ENCODE assay signal across 16 cellular contexts in the genomic region with DNA sequence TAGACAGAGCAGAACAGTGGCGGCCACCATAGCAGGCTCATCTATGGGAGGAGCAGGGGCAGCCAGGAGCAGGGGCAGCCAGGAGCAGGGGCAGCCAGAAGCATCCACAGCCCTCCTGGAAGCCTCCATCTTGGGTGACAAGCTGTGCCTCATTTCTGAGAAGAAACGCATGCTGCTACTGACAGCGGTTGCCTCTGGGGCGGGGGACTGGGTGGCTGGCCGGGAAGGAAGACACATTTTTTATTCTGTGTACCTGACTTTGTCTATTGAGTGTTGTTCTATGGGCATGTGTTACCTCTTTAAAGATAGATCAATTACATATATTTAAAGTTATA.
DNase-seq lines count a peak whose midpoint lies in the region; ATAC-seq and TF ChIP-seq lines count a peak whose summit lies in the region.
"Had no signal": no experiment of that assay in that cellular context is flagged by ENCODE, and none has a peak within 500 bp of the region (broad histone marks: within the 10 kb centered on the region; RNA-seq: fewer than 3 reads in every experiment).

No MANE protein-coding gene starts in this region.

- H3K36me3 ChIP-seq in OCI-LY1 (ENCODE audit: insufficient read depth, low read length) (no peaks in the 10 kb centered on the region), hepatocyte (replicated peaks; ENCODE audit: insufficient read depth, low read depth) (no peaks in the 10 kb centered on the region), prostate gland (no peaks in the 10 kb centered on the region)
- H3K36me3 ChIP-seq: brain microvascular endothelial cell, suprapubic skin, WERI-Rb-1 had no signal

- H3K4me1 ChIP-seq in OCI-LY1 (ENCODE audit: insufficient read depth, low read length, severe bottlenecking) (peaks cover 60% of the 10 kb centered on the region), hepatocyte (ENCODE audit: insufficient read depth) (peaks cover 7% of the 10 kb centered on the region), prostate gland (replicated peaks) (peaks cover 8% of the 10 kb centered on the region)
- H3K4me1 ChIP-seq: Caco-2 had no signal

- no peaks in the 10 kb centered on the region for H3K9me2 ChIP-seq in OCI-LY1 (ENCODE audit: low read depth, low read length)
- H3K9me2 ChIP-seq in hepatocyte (replicated peaks; ENCODE audit: insufficient read depth): no peaks in the 10 kb centered on the region

- peaks cover 0 to 5% (median 1%) of the 10 kb centered on the region in 3 donors for H3K27me3 Mint-ChIP-seq in CD14-positive monocyte (ENCODE audit: low read depth in 3 of 3)

- no peaks in the 10 kb centered on the region for H4K20me1 ChIP-seq in OCI-LY1 (ENCODE audit: insufficient read depth, low read length)
- H4K20me1 ChIP-seq in hepatocyte (ENCODE audit: insufficient read depth, poor library complexity, severe bottlenecking): no peaks in the 10 kb centered on the region

- no peaks in the 10 kb centered on the region for H3K27me3 ChIP-seq in OCI-LY1 (ENCODE audit: insufficient read depth, low read length)
- peaks cover 4% of the 10 kb centered on the region for H3K27me3 ChIP-seq in hepatocyte
- H3K27me3 ChIP-seq in prostate gland (replicated peaks; ENCODE audit: insufficient read depth): no peaks in the 10 kb centered on the region
- H3K27me3 ChIP-seq: suprapubic skin had no signal

- H3K9me3 Mint-ChIP-seq in CD14-positive monocyte: peaks cover 0 to 2% (median 0%) of the 10 kb centered on the region in 7 donors

- WGBS in hepatocyte (ENCODE audit: low lambda C conversion rate, missing lambda C conversion rate): 89% methylated on average over 5 of the region's 5 CpGs
- 82% methylated on average over 5 of the region's 5 CpGs for WGBS in prostate gland

- TF ChIP-seq CTCF in CD14-positive monocyte (IDR thresholded peaks at IDR 0.05) (no peak), OCI-LY1 (IDR thresholded peaks at IDR 0.05; ENCODE audit: low read length) (no peak), hepatocyte (IDR thresholded peaks at IDR 0.05; ENCODE audit: poor library complexity) (no peak), prostate gland (IDR thresholded peaks at IDR 0.05) (no peak)

- H3K4me3 Mint-ChIP-seq in CD14-positive monocyte: no peak overlapping the region
- H3K4me3 Mint-ChIP-seq: activated CD8-positive, alpha-beta T cell treated with anti-CD3 and anti-CD28 coated beads, Interleukin-2, amount 10 ng/mL, durations not matched to agents 7 days and 5 days had no signal

- H3K4me2 ChIP-seq in OCI-LY1 (ENCODE audit: low read length) (peak overlapping the region; percentile 16; the same call in 1 of the 2 replicates), hepatocyte (peak overlapping the region; percentile 34)

- TF ChIP-seq POLR2A in prostate gland (IDR thresholded peaks at IDR 0.05): no peak

- H3K36me3 Mint-ChIP-seq in CD14-positive monocyte: peaks cover 3 to 5% of the 10 kb centered on the region in 2 donors

- H3K27ac ChIP-seq in OCI-LY1 (ENCODE audit: low read depth, low read length, poor library complexity, severe bottlenecking) (peak overlapping the region; percentile 92), hepatocyte (no peak overlapping the region), prostate gland (peak overlapping the region; percentile 56 to 60)
- H3K27ac ChIP-seq: brain microvascular endothelial cell, suprapubic skin, WERI-Rb-1 had no signal

- peak overlapping the region; percentile 51; the same call in 1 of the 2 replicates for H3K9ac ChIP-seq in OCI-LY1 (ENCODE audit: low read length)

- H3K9me3 ChIP-seq in OCI-LY1 (ENCODE audit: low read length) (no peaks in the 10 kb centered on the region), hepatocyte (ENCODE audit: low read depth) (no peaks in the 10 kb centered on the region), prostate gland (no peaks in the 10 kb centered on the region)
- H3K9me3 ChIP-seq: Caco-2, suprapubic skin had no signal

- H3K4me1 Mint-ChIP-seq in CD14-positive monocyte: peaks cover 50% of the 10 kb centered on the region

- H3K79me2 ChIP-seq in OCI-LY1 (ENCODE audit: insufficient read depth, low read length): no peaks in the 10 kb centered on the region
- H3K79me2 ChIP-seq in hepatocyte: no peaks in the 10 kb centered on the region

- ATAC-seq in HG03354 (IDR thresholded peaks at IDR 0.05; ENCODE audit: poor library complexity, severe bottlenecking, unreplicated experiment): no peak
- ATAC-seq: activated CD8-positive, alpha-beta T cell treated with anti-CD3 and anti-CD28 coated beads, Interleukin-2, amount 10 ng/mL, durations not matched to agents 7 days and 5 days had no signal

- no peak for DNase-seq in CD14-positive monocyte (ENCODE audit: low spot score)
- DNase-seq in hepatocyte (ENCODE audit: low spot score): no peak
- DNase-seq in prostate gland (ENCODE audit: low spot score): no peak
- DNase-seq in stimulated activated CD8-positive, alpha-beta memory T cell treated with anti-CD3 and anti-CD28 coated beads, Interleukin-4, amount 100 ng/mL, for 48 hours: no peak
- no peak for DNase-seq in anterior cingulate cortex (lab: John Stamatoyannopoulos, UW)
- DNase-seq: activated CD8-positive, alpha-beta T cell treated with anti-CD3 and anti-CD28 coated beads, Interleukin-2, amount 10 ng/mL, durations not matched to agents 7 days and 5 days; activated T-cell treated with anti-CD3 and anti-CD28 coated beads, Interleukin-2, amount 50 U/mL, for 48 hours; cortex of kidney; NCI-H526; T-helper 2 cell; WERI-Rb-1 had no signal

- H3K27ac Mint-ChIP-seq in CD14-positive monocyte: peak overlapping the region in 5 of 7 donors; percentile 53 to 85 (median 72)
- H3K27ac Mint-ChIP-seq: activated CD8-positive, alpha-beta T cell treated with anti-CD3 and anti-CD28 coated beads, Interleukin-2, amount 10 ng/mL, durations not matched to agents 7 days and 5 days had no signal

- 0 out of 2 replicates have a peak, but pooled peaks cover 4% of the 10 kb centered on the region for H3F3A ChIP-seq in OCI-LY1 (ENCODE audit: insufficient read depth, low read length)

- H3K4me3 ChIP-seq in OCI-LY1 (ENCODE audit: low read depth, low read length, poor library complexity, severe bottlenecking): no peak overlapping the region
- H3K4me3 ChIP-seq in hepatocyte: no peak overlapping the region
- H3K4me3 ChIP-seq in prostate gland: no peak overlapping the region
- H3K4me3 ChIP-seq: suprapubic skin had no signal

- intact Hi-C loops in CD14-positive monocyte (cut with micrococcal nuclease) (no loop called here), prostate gland (cut with DNase I) (no loop called here)

- H2AFZ ChIP-seq in OCI-LY1 (ENCODE audit: low read length) (0 out of 2 replicates have a peak overlapping the region, but pooled peaks have one; percentile 19), hepatocyte (no peak overlapping the region)
